13 cellular contexts compared by ENCODE assay signal in genomic region chr11:64998141-64998540, GRCh38. TPM values are rescaled to one million over a fixed set of nuclear protein-coding genes. Genes with fewer than 3 reads are reported as not detected.
A peak's percentile ranks its signal among the peaks of the same experiment; 100 is the strongest.
DNase-seq lines count a peak whose midpoint lies in the region; ATAC-seq and TF ChIP-seq lines count a peak whose summit lies in the region.
"Had no signal": no experiment of that assay in that cellular context is flagged by ENCODE, and none has a peak within 500 bp of the region (broad histone marks: within the 10 kb centered on the region; RNA-seq: fewer than 3 reads in every experiment).

No MANE protein-coding gene starts in this region.

- ATAC-seq in effector memory CD8-positive, alpha-beta T cell (replicated peaks), result no peak
- ATAC-seq in GM18870 (IDR thresholded peaks at IDR 0.05; ENCODE audit: unreplicated experiment), result no peak
- ATAC-seq in GM21360 (IDR thresholded peaks at IDR 0.05; ENCODE audit: unreplicated experiment), result no peak

- no peak overlapping the region for H3K4me3 ChIP-seq in Caco-2 (ENCODE audit: low read depth, low read length)
- no peak overlapping the region for H3K4me3 ChIP-seq in PC-9

- H3K9me3 ChIP-seq in Caco-2 (no peaks in the 10 kb centered on the region), PC-9 (ENCODE audit: insufficient read depth, low read depth) (no peaks in the 10 kb centered on the region)

- H3K27ac ChIP-seq in 22Rv1 (peak overlapping the region; percentile 58), PC-9 (no peak overlapping the region)

- H3K4me1 Mint-ChIP-seq in Caco-2 (ENCODE audit: low read depth, unreplicated experiment), result peaks cover 26% of the 10 kb centered on the region
- H3K4me1 Mint-ChIP-seq in effector memory CD8-positive, alpha-beta T cell (ENCODE audit: low read depth in 2 of 2), result peaks cover 8 to 10% of the 10 kb centered on the region in 2 donors
- H3K4me1 Mint-ChIP-seq: immature natural killer cell had no signal

- no peaks in the 10 kb centered on the region for H3K36me3 ChIP-seq in Caco-2 (ENCODE audit: control insufficient read depth, insufficient read depth, low read length)
- H3K36me3 ChIP-seq in PC-9 (ENCODE audit: low read depth), result no peaks in the 10 kb centered on the region

- H3K9me3 Mint-ChIP-seq in Caco-2 (ENCODE audit: unreplicated experiment), result no peaks in the 10 kb centered on the region
- H3K9me3 Mint-ChIP-seq in effector memory CD8-positive, alpha-beta T cell, result no peaks in the 10 kb centered on the region
- H3K9me3 Mint-ChIP-seq: immature natural killer cell had no signal

- H4K20me1 ChIP-seq in PC-9 (ENCODE audit: insufficient read depth), result no peaks in the 10 kb centered on the region

- no peaks in the 10 kb centered on the region for H3K79me2 ChIP-seq in PC-9 (ENCODE audit: low read depth)

- BruUV-seq in Caco-2 (replicated peaks; lab: Mats Ljungman, UMichigan) (no TSS peak), PC-9 (replicated peaks; lab: Mats Ljungman, UMichigan) (no TSS peak)

- H3K4me3 Mint-ChIP-seq in Caco-2 (ENCODE audit: unreplicated experiment), result no peak overlapping the region
- H3K4me3 Mint-ChIP-seq in effector memory CD8-positive, alpha-beta T cell, result no peak overlapping the region
- H3K4me3 Mint-ChIP-seq: immature natural killer cell had no signal

- H3K4me2 ChIP-seq in PC-9, result no peak overlapping the region

- POLR2A ChIA-PET in Caco-2 (lab: Charles Lee) (interaction anchor here (0.5 to 1.1 kb wide), 2 partner anchors 14 to 187 kb away, joined by 3 to 9 read pairs; no protein-coding TSS in a partner anchor), PC-9 (lab: Charles Lee; ENCODE audit: unreplicated experiment) (interaction anchor here (0.6 to 1.3 kb wide), 4 partner anchors 74 to 171 kb away, joined by 4 to 15 read pairs (median 6); partner anchors contain the start of genes PPP2R5B and TM7SF2)

- intact Hi-C loops in Caco-2 (cut with micrococcal nuclease; ENCODE audit: unreplicated experiment) (loop anchor here (5.0 kb wide), 1 partner anchor 151 kb away; no protein-coding TSS in a partner anchor), PC-9 (cut with micrococcal nuclease; ENCODE audit: unreplicated experiment) (no loop called here)

- H3K4me1 ChIP-seq in Caco-2, result peaks cover 37% of the 10 kb centered on the region
- H3K4me1 ChIP-seq in PC-9 (replicated peaks; ENCODE audit: insufficient read depth), result no peaks in the 10 kb centered on the region

- peak overlapping the region; percentile 14 for H3K27ac Mint-ChIP-seq in Caco-2 (ENCODE audit: unreplicated experiment)
- peak overlapping the region; percentile 19 to 83 for H3K27ac Mint-ChIP-seq in effector memory CD8-positive, alpha-beta T cell

- H3K27me3 Mint-ChIP-seq in Caco-2 (ENCODE audit: insufficient read depth, unreplicated experiment), result no peaks in the 10 kb centered on the region
- peaks cover 0 to 29% of the 10 kb centered on the region in 2 donors for H3K27me3 Mint-ChIP-seq in effector memory CD8-positive, alpha-beta T cell

- CTCF ChIA-PET in Caco-2 (lab: Charles Lee), result interaction anchor here (0.5 to 1.4 kb wide), 2 partner anchors 15 to 27 kb away, joined by 8 to 15 read pairs; no protein-coding TSS in a partner anchor
- CTCF ChIA-PET in PC-9 (lab: Charles Lee), result interaction anchor here (2.1 kb wide), 1 partner anchor 79 kb away, joined by 5 read pairs; no protein-coding TSS in a partner anchor

- H3K36me3 Mint-ChIP-seq in Caco-2 (ENCODE audit: insufficient read depth, unreplicated experiment), result no peaks in the 10 kb centered on the region
- no peaks in the 10 kb centered on the region for H3K36me3 Mint-ChIP-seq in effector memory CD8-positive, alpha-beta T cell (ENCODE audit: insufficient read depth)
- H3K36me3 Mint-ChIP-seq: immature natural killer cell had no signal

- no peaks in the 10 kb centered on the region for H3K9me2 ChIP-seq in PC-9 (ENCODE audit: insufficient read depth)

- no peaks in the 10 kb centered on the region for H3K27me3 ChIP-seq in Caco-2 (replicated peaks; ENCODE audit: control insufficient read depth, insufficient read depth, low read length)
- H3K27me3 ChIP-seq in PC-9 (ENCODE audit: insufficient read depth, low read depth), result no peaks in the 10 kb centered on the region

- 0 out of 2 replicates have a peak, but pooled peaks cover 3% of the 10 kb centered on the region for H3F3A ChIP-seq in PC-9 (ENCODE audit: insufficient read depth, low read depth)

- DNase-seq in Caco-2 (peak in 1 of 2 experiments; percentile 50), PC-9 (peak; percentile 41 to 60), EL (no peak), T1000 (lab: John Stamatoyannopoulos, UW) (no peak)
- DNase-seq in effector memory CD8-positive, alpha-beta T cell, result no peak
- DNase-seq: activated effector memory CD4-positive, alpha-beta T cell treated with Interleukin-2 at 50 U/mL for 16 hours; immature natural killer cell; MM.1S had no signal

- H2AFZ ChIP-seq in PC-9, result no peak overlapping the region

- TF ChIP-seq CTCF in 22Rv1 (IDR thresholded peaks at IDR 0.05) (no peak), Caco-2 (IDR thresholded peaks at IDR 0.05; ENCODE audit: insufficient read depth in 1 of 2, low read depth in 1 of 2, low read length in 1 of 2, severe bottlenecking in 1 of 2, unreplicated experiment in 1 of 2) (no peak), PC-9 (conservative IDR thresholded peaks at IDR 0.05) (no peak)

RNA-seq across cellular contexts. Expression of gene BATF2, which starts 1.4 kb away (rescaled TPM):
- total RNA-seq in Caco-2 (2022), result 0.79 and 1.4 TPM in 2 replicates
- total RNA-seq in PC-9 (2021), result 0.46 and 1.2 TPM in 2 replicates
- total RNA-seq: T-helper 2 cell treated with Interferon-gamma antibody and Interleukin-4, amounts not matched to agents 100 ng/mL and 5 ng/mL, for 36 hours had no signal

RNA-seq across cellular contexts. Expression of gene ARL2, which starts 15.8 kb away (rescaled TPM):
- 91.7 and 103 TPM in 2 replicates for total RNA-seq in Caco-2 (2022)
- 97.5 and 106 TPM in 2 replicates for total RNA-seq in PC-9 (2021)

RNA-seq across cellular contexts. Expression of gene MAJIN, which starts 26.2 kb away (rescaled TPM):
- total RNA-seq in Caco-2 (2022) (not detected in 2 replicates), PC-9 (2021) (4.5 and 7.1 TPM in 2 replicates)
- total RNA-seq: fibroblast of lung; T-helper 2 cell treated with Interferon-gamma antibody and Interleukin-4, amounts not matched to agents 100 ng/mL and 5 ng/mL, for 36 hours had no signal

RNA-seq across cellular contexts. Expression of gene SNX15, which starts 29.1 kb away (rescaled TPM):
- total RNA-seq in Caco-2 (2022), result 35.5 and 35.8 TPM in 2 replicates
- total RNA-seq in PC-9 (2021), result 38.2 and 40.6 TPM in 2 replicates

RNA-seq across cellular contexts. Expression of gene SAC3D1, which starts 42.9 kb away (rescaled TPM):
- total RNA-seq in Caco-2 (2022) (21.2 and 21.6 TPM in 2 replicates), PC-9 (2021) (33.9 and 48.0 TPM in 2 replicates)

Comparison
In these comparisons a context has a peak if more than half of its experiments do, and no peak if none do; other contexts are left out.
1. DNase-seq: peak in PC-9 (2 of 2); none in effector memory CD8-positive, alpha-beta T cell (0 of 3), EL (single experiment) and T1000 (single experiment).